21 cellular contexts compared by ENCODE assay signal in genomic region chr16:75535901-75536300, GRCh38. TPM values are rescaled to one million over a fixed set of nuclear protein-coding genes. Genes with fewer than 3 reads are reported as not detected.
DNase-seq lines count a peak whose midpoint lies in the region; ATAC-seq, FAIRE-seq and TF ChIP-seq lines count a peak whose summit lies in the region.
"Had no signal": no experiment of that assay in that cellular context is flagged by ENCODE, and none has a peak within 500 bp of the region (broad histone marks: within the 10 kb centered on the region; RNA-seq: fewer than 3 reads in every experiment).

CHST5 (minus strand) TSS chr16:75536108; CDS start chr16:75530384, 5,724 bp downstream.

- no peak within 1 kb of the TSS for H3K4me3 Mint-ChIP-seq in activated T-cell treated with anti-CD3 and anti-CD28 coated beads, Interleukin-2, amount 50 U/mL, for 24 hours

- ATAC-seq in GM18511 (IDR thresholded peaks at IDR 0.05; ENCODE audit: unreplicated experiment), result no peak
- ATAC-seq: HCT116 had no signal

- FAIRE-seq in small intestine (lab: Jason Lieb, UNC), result no peak
- FAIRE-seq: GM12891 had no signal

- H3K4me1 Mint-ChIP-seq in activated T-cell treated with anti-CD3 and anti-CD28 coated beads, Interleukin-2, amount 50 U/mL, for 24 hours (ENCODE audit: low read depth), result peaks cover 2% of the 10 kb centered on the region

- WGBS in small intestine, 3 donors, result 18 to 63% (median 40%) methylated on average over 6 to 7 of the region's 7 CpGs

- DNase-seq in colonic mucosa (peak; percentile 92), small intestine (peak; percentile 96), AG08395 (ENCODE audit: low spot score) (no peak), NCI-H82 (lab: John Stamatoyannopoulos, UW) (no peak)
- DNase-seq in activated T-cell treated with anti-CD3 and anti-CD28 coated beads, Interleukin-2, amount 50 U/mL, for 24 hours, result no peak
- DNase-seq: DND-41, GM23248, NCI-H1694, NCI-H2081, NCI-H2171 treated with DMSO at 0.1 percent for 48 hours, NCI-H524 treated with DMSO at 0.1 percent for 48 hours, RPMI8226, SHP77 had no signal

- H3K9ac ChIP-seq in BLaER1 treated with 17β-estradiol and CSF1 and Interleukin-3, amounts not matched to agents 10 nM and 100 nM, result peak within 1 kb of the TSS in 1 of 11 experiments; percentile 23; a peak in 1 of 22 replicates
- peak within 1 kb of the TSS; percentile 24 to 87 for H3K9ac ChIP-seq in colonic mucosa (ENCODE audit: low read depth in 2 of 2, low read length in 2 of 2)
- H3K9ac ChIP-seq: GM23248 had no signal

- peaks cover 0 to 6% (median 0%) of the 10 kb centered on the region in 11 experiments; a peak in 3 of 22 replicates for H3K36me3 ChIP-seq in BLaER1 treated with 17β-estradiol and CSF1 and Interleukin-3, amounts not matched to agents 10 nM and 100 nM
- H3K36me3 ChIP-seq in colonic mucosa (no peaks in the 10 kb centered on the region), muscle layer of duodenum (ENCODE audit: control insufficient read depth in 1 of 2, insufficient read depth in 2 of 2, low read length in 2 of 2) (no peaks in the 10 kb centered on the region), small intestine (ENCODE audit: control insufficient read depth in 2 of 2, insufficient read depth in 2 of 2, low read length in 2 of 2) (peaks cover 2 to 5% of the 10 kb centered on the region in 2 donors)

- H3K9me3 ChIP-seq in BLaER1 treated with 17β-estradiol and CSF1 and Interleukin-3, amounts not matched to agents 10 nM and 100 nM (replicated peaks in 1 of 11), result no peaks in the 10 kb centered on the region
- H3K9me3 ChIP-seq in colonic mucosa, result no peaks in the 10 kb centered on the region
- H3K9me3 ChIP-seq in muscle layer of duodenum (ENCODE audit: control insufficient read depth in 1 of 2, low read length in 2 of 2), result no peaks in the 10 kb centered on the region
- no peaks in the 10 kb centered on the region for H3K9me3 ChIP-seq in small intestine (ENCODE audit: control insufficient read depth, low read depth)

- H3K4me2 ChIP-seq in BLaER1 treated with 17β-estradiol and CSF1 and Interleukin-3, amounts not matched to agents 10 nM and 100 nM, result peak within 1 kb of the TSS in 8 of 11 experiments; percentile 57 to 84 (median 72); a peak in 16 of 22 replicates

- TF ChIP-seq CTCF in colonic mucosa (IDR thresholded peaks at IDR 0.05), result no peak

- H3K27me3 Mint-ChIP-seq in activated T-cell treated with anti-CD3 and anti-CD28 coated beads, Interleukin-2, amount 50 U/mL, for 24 hours, result no peaks in the 10 kb centered on the region
- H3K27me3 Mint-ChIP-seq: IgD-negative memory B cell had no signal

- H3K9me3 Mint-ChIP-seq in activated T-cell treated with anti-CD3 and anti-CD28 coated beads, Interleukin-2, amount 50 U/mL, for 24 hours, result no peaks in the 10 kb centered on the region
- H3K9me3 Mint-ChIP-seq: IgD-negative memory B cell had no signal

- H3K4me1 ChIP-seq in BLaER1 treated with 17β-estradiol and CSF1 and Interleukin-3, amounts not matched to agents 10 nM and 100 nM, result peaks cover 0 to 19% (median 14%) of the 10 kb centered on the region in 10 experiments; a peak in 17 of 20 replicates
- H3K4me1 ChIP-seq in colonic mucosa (no peaks in the 10 kb centered on the region), muscle layer of duodenum (ENCODE audit: control insufficient read depth in 1 of 2, insufficient read depth in 2 of 2, low read length in 2 of 2) (no peaks in the 10 kb centered on the region), small intestine (ENCODE audit: control insufficient read depth in 2 of 2, insufficient read depth in 1 of 2, low read depth in 1 of 2, low read length in 1 of 2) (peaks cover 2 to 5% of the 10 kb centered on the region in 2 donors)

- H3K4me3 ChIP-seq in BLaER1 treated with 17β-estradiol and CSF1 and Interleukin-3, amounts not matched to agents 10 nM and 100 nM, result no peak within 1 kb of the TSS
- H3K4me3 ChIP-seq in colonic mucosa, result peak within 1 kb of the TSS; percentile 44
- peak within 1 kb of the TSS in 1 of 2 donors; percentile 52 for H3K4me3 ChIP-seq in muscle layer of duodenum (ENCODE audit: low read depth in 1 of 2, low read length in 2 of 2)
- peak within 1 kb of the TSS; percentile 26 to 85 for H3K4me3 ChIP-seq in small intestine (ENCODE audit: low read depth in 1 of 2, low read length in 2 of 2)
- H3K4me3 ChIP-seq: GM23248 had no signal

- peak within 1 kb of the TSS in 2 of 11 experiments; percentile 17 to 30; a peak in 1 of 22 replicates for H3K27ac ChIP-seq in BLaER1 treated with 17β-estradiol and CSF1 and Interleukin-3, amounts not matched to agents 10 nM and 100 nM
- H3K27ac ChIP-seq in colonic mucosa (peak within 1 kb of the TSS; percentile 65), muscle layer of duodenum (ENCODE audit: low read length) (peak within 1 kb of the TSS; percentile 63), small intestine (ENCODE audit: low read depth in 1 of 2, low read length in 1 of 2) (peak within 1 kb of the TSS; percentile 75 to 92)
- H3K27ac ChIP-seq: GM23248 had no signal

- no peaks in the 10 kb centered on the region for H3K36me3 Mint-ChIP-seq in activated T-cell treated with anti-CD3 and anti-CD28 coated beads, Interleukin-2, amount 50 U/mL, for 24 hours (ENCODE audit: low read depth)
- H3K36me3 Mint-ChIP-seq: IgD-negative memory B cell had no signal

- no peak within 1 kb of the TSS for H3K27ac Mint-ChIP-seq in activated T-cell treated with anti-CD3 and anti-CD28 coated beads, Interleukin-2, amount 50 U/mL, for 24 hours
- H3K27ac Mint-ChIP-seq: IgD-negative memory B cell had no signal

- peaks cover 0 to 9% (median 0%) of the 10 kb centered on the region in 11 experiments; a peak in 1 of 22 replicates for H4K20me1 ChIP-seq in BLaER1 treated with 17β-estradiol and CSF1 and Interleukin-3, amounts not matched to agents 10 nM and 100 nM

- no peaks in the 10 kb centered on the region for H3K27me3 ChIP-seq in BLaER1 treated with 17β-estradiol and CSF1 and Interleukin-3, amounts not matched to agents 10 nM and 100 nM
- H3K27me3 ChIP-seq in colonic mucosa (no peaks in the 10 kb centered on the region), muscle layer of duodenum (ENCODE audit: low read depth, low read length) (no peaks in the 10 kb centered on the region), small intestine (ENCODE audit: control insufficient read depth in 2 of 2, insufficient read depth in 2 of 2, low read length in 2 of 2) (no peaks in the 10 kb centered on the region)

- intact Hi-C loops in colonic mucosa (cut with DNase I), result no loop called here

RNA-seq across cellular contexts. Expression of gene CHST5, which starts in this region (rescaled TPM):
- total RNA-seq in colonic mucosa, result 100 to 1,000 TPM; 107 to 142 TPM
- polyA plus RNA-seq in small intestine, result 10 to 100 TPM; 25.7 to 37.7 (median 29.3) TPM
- total RNA-seq: A172, GM23248 had no signal
- polyA plus RNA-seq: AG04450, GM23248, IgD-negative memory B cell had no signal

Comparison
In these comparisons a context has a peak if more than half of its experiments do, and no peak if none do; other contexts are left out.
1. H3K4me3 ChIP-seq: peak in colonic mucosa (single experiment) and small intestine (2 of 2); none in BLaER1 treated with 17β-estradiol and CSF1 and Interleukin-3, amounts not matched to agents 10 nM and 100 nM (0 of 10).
2. DNase-seq: peak in colonic mucosa (single experiment) and small intestine (single experiment); none in AG08395 (single experiment), activated T-cell treated with anti-CD3 and anti-CD28 coated beads, Interleukin-2, amount 50 U/mL, for 24 hours (single experiment) and NCI-H82 (single experiment).